1 cellular context compared by ENCODE assay signal in the genomic region with DNA sequence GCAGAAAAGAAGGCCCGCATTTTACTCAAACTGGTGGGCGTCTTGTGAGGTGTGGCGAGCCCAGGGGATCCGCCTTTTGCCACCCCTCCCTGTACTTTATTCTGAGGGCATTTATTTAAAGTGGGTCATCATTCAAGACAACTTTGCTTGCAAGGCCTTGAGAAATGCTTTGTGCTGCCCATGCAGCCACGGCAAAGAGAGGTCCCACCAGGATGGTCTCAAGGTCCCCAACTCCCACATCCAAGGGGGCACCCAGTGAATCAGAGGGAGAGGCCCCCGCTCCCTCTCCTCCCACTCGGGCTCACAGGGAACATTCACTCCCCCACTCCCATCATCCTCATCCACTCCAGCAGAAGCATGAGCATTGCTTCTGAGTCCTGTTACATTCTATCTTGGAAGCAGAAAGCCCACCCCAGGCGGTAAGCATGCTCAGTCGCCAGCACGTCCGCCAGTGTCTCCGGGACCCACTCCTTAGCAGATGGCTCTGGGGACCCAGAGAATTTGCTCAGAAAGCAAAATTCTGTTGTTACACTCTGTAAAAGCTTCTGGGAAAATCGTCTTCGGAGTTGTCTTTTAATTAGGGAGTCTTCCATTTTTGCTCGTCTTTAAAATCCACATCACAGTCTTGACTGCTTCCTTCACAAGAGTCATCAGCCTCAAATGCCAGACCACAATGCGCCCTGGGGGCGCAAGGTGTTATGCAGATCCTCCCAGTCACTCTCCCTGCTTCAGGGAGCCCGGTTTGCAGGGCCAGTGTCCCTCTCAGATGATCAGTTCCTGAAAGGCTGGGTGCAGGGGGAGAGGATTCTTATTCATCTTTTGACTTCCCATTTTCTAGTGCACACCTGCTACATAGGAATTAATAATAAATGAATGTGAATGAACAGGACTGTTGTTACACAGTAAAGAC.
TF ChIP-seq lines count a peak whose summit lies in the region.

No MANE protein-coding gene starts in this region.

TF ChIP-seq in A549, 52 proteins besides CTCF, POLR2A, EP300 and RAD21:
- TF ChIP-seq ZSCAN20 (CRISPR knock-in tag; IDR thresholded peaks at IDR 0.05) (no peak), PHF8 (IDR thresholded peaks at IDR 0.05; ENCODE audit: borderline replicate concordance, low read depth) (no peak), SREBF2 (IDR thresholded peaks at IDR 0.05) (no peak), HEYL (CRISPR knock-in tag; IDR thresholded peaks at IDR 0.05) (no peak), NPAS2 (CRISPR knock-in tag; IDR thresholded peaks at IDR 0.05; ENCODE audit: borderline replicate concordance) (no peak), MAFK (IDR thresholded peaks at IDR 0.05; ENCODE audit: partially characterized antibody) (no peak), HOXA7 (CRISPR knock-in tag; IDR thresholded peaks at IDR 0.05) (no peak), HOXB13 (CRISPR knock-in tag; IDR thresholded peaks at IDR 0.05; ENCODE audit: low read depth) (no peak), RCOR1 (IDR thresholded peaks at IDR 0.05; ENCODE audit: low read depth, low read length) (no peak), CBX8 (IDR thresholded peaks at IDR 0.05) (no peak)
- TF ChIP-seq, protein P1, sequence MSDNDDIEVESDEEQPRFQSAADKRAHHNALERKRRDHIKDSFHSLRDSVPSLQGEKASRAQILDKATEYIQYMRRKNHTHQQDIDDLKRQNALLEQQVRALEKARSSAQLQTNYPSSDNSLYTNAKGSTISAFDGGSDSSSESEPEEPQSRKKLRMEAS (IDR thresholded peaks at IDR 0.05): no peak
